Comparison of ENCODE assay signal across 8 cellular contexts in genomic region chr17:39754161-39754957, GRCh38. TPM values are rescaled to one million over a fixed set of nuclear protein-coding genes. Genes with fewer than 3 reads are reported as not detected.
A peak's percentile ranks its signal among the peaks of the same experiment; 100 is the strongest.
DNase-seq lines count a peak whose midpoint lies in the region; ATAC-seq and TF ChIP-seq lines count a peak whose summit lies in the region.

No MANE protein-coding gene starts in this region.

- H3K27me3 ChIP-seq in esophagus squamous epithelium: no peaks in the 10 kb centered on the region

- peak overlapping the region; percentile 86 to 94 (median 90) for H3K4me3 Mint-ChIP-seq in IgD-negative memory B cell
- peak overlapping the region; percentile 83 to 94 (median 90) for H3K4me3 Mint-ChIP-seq in naive B cell
- peak overlapping the region; percentile 71 for H3K4me3 Mint-ChIP-seq in stimulated activated effector memory CD8-positive, alpha-beta T cell treated with anti-CD3 and anti-CD28 coated beads, Interleukin-12 subunit alpha, Interleukin-12 subunit beta, amount 100 ng/mL, for 72 hours

- WGBS in esophagus squamous epithelium, 2 donors: 0% methylated on average over 17 of the region's 91 CpGs; no CpG with 5 or more reads in 1 of the 2 donors

- TF ChIP-seq CTCF in esophagus squamous epithelium (IDR thresholded peaks at IDR 0.05): peak; percentile 96 to 100 (median 99)

- H3K4me1 Mint-ChIP-seq in IgD-negative memory B cell (peaks cover 43 to 52% (median 45%) of the 10 kb centered on the region in 3 donors), naive B cell (peaks cover 56 to 73% (median 66%) of the 10 kb centered on the region in 3 donors)
- peaks cover 71% of the 10 kb centered on the region for H3K4me1 Mint-ChIP-seq in stimulated activated effector memory CD8-positive, alpha-beta T cell treated with anti-CD3 and anti-CD28 coated beads, Interleukin-12 subunit alpha, Interleukin-12 subunit beta, amount 100 ng/mL, for 72 hours

- peaks cover 20 to 44% (median 22%) of the 10 kb centered on the region in 3 donors for H3K4me1 ChIP-seq in esophagus squamous epithelium

- H3K27me3 Mint-ChIP-seq in IgD-negative memory B cell (peaks cover 2% of the 10 kb centered on the region), naive B cell (no peaks in the 10 kb centered on the region)

- ATAC-seq in GM21576 (IDR thresholded peaks at IDR 0.05; ENCODE audit: unreplicated experiment) (peak; percentile 52), naive B cell (ENCODE audit: low read depth in 2 of 2) (peak; percentile 73 to 74)
- ATAC-seq in stimulated activated effector memory CD8-positive, alpha-beta T cell treated with anti-CD3 and anti-CD28 coated beads, Interleukin-12 subunit alpha, Interleukin-12 subunit beta, amount 100 ng/mL, for 72 hours: peak; percentile 83

- TF ChIP-seq POLR2A in esophagus squamous epithelium (IDR thresholded peaks at IDR 0.05): peak in 2 of 4 donors; percentile 67 to 83

- H3K9me3 Mint-ChIP-seq in IgD-negative memory B cell (no peaks in the 10 kb centered on the region), naive B cell (peaks cover 0 to under 1% (median 0%) of the 10 kb centered on the region in 7 donors)
- no peaks in the 10 kb centered on the region for H3K9me3 Mint-ChIP-seq in stimulated activated effector memory CD8-positive, alpha-beta T cell treated with anti-CD3 and anti-CD28 coated beads, Interleukin-12 subunit alpha, Interleukin-12 subunit beta, amount 100 ng/mL, for 72 hours

- peak; percentile 86 for DNase-seq in DMS79 (lab: John Stamatoyannopoulos, UW)
- DNase-seq in activated T-cell treated with anti-CD3 and anti-CD28 coated beads, Interleukin-2, amount 50 U/mL, for 48 hours: peak; percentile 96 to 98
- DNase-seq in esophagus squamous epithelium (lab: John Stamatoyannopoulos, UW): peak; percentile 73
- DNase-seq in naive B cell: peak; percentile 100
- DNase-seq in stimulated activated effector memory CD8-positive, alpha-beta T cell treated with anti-CD3 and anti-CD28 coated beads, Interleukin-12 subunit alpha, Interleukin-12 subunit beta, amount 100 ng/mL, for 72 hours (ENCODE audit: low spot score in 2 of 2): peak; percentile 98

- H3K9me3 ChIP-seq in esophagus squamous epithelium: no peaks in the 10 kb centered on the region

- H3K4me3 ChIP-seq in esophagus squamous epithelium: peak overlapping the region; percentile 40 to 85 (median 73)

- H3K27ac Mint-ChIP-seq in IgD-negative memory B cell: peak overlapping the region; percentile 98 to 100 (median 100)
- H3K27ac Mint-ChIP-seq in naive B cell: peak overlapping the region; percentile 99 to 100 (median 100)
- peak overlapping the region; percentile 90 for H3K27ac Mint-ChIP-seq in stimulated activated effector memory CD8-positive, alpha-beta T cell treated with anti-CD3 and anti-CD28 coated beads, Interleukin-12 subunit alpha, Interleukin-12 subunit beta, amount 100 ng/mL, for 72 hours

- H3K36me3 Mint-ChIP-seq in IgD-negative memory B cell: peaks cover 8% of the 10 kb centered on the region
- no peaks in the 10 kb centered on the region for H3K36me3 Mint-ChIP-seq in naive B cell
- peaks cover 54% of the 10 kb centered on the region for H3K36me3 Mint-ChIP-seq in stimulated activated effector memory CD8-positive, alpha-beta T cell treated with anti-CD3 and anti-CD28 coated beads, Interleukin-12 subunit alpha, Interleukin-12 subunit beta, amount 100 ng/mL, for 72 hours

- intact Hi-C loops in esophagus squamous epithelium (cut with DNase I): no loop called here

- no peaks in the 10 kb centered on the region for H3K36me3 ChIP-seq in esophagus squamous epithelium

- H3K27ac ChIP-seq in esophagus squamous epithelium: peak overlapping the region; percentile 83 to 95 (median 92)

TF ChIP-seq in PFSK-1, 5 proteins besides CTCF, POLR2A, EP300 and RAD21:
- TF ChIP-seq FOXP2 (optimal IDR thresholded peaks at IDR 0.05; ENCODE audit: borderline replicate concordance, extremely low read depth, extremely low read length, insufficient read depth) (peak; percentile 70), TAF1 (IDR thresholded peaks at IDR 0.05; ENCODE audit: borderline replicate concordance, insufficient read depth, low read length) (peak; percentile 55; the same call in 1 of the 2 replicates), REST (IDR thresholded peaks at IDR 0.05; ENCODE audit: insufficient read depth in 1 of 2, low read depth in 2 of 2, low read length in 2 of 2) (peak in 1 of 2 experiments; percentile 45; a peak in 1 of 4 replicates), POLR2AphosphoS5 (IDR thresholded peaks at IDR 0.05; ENCODE audit: low read depth, low read length) (no peak; the same call in 1 of the 2 replicates), SIN3A (IDR thresholded peaks at IDR 0.05; ENCODE audit: borderline replicate concordance, insufficient read depth, low read length) (0 out of 2 replicates have a peak, but pooled peaks have one; percentile 51)

RNA-seq across cellular contexts. Expression of gene GRB7, which starts 16.6 kb away (rescaled TPM):
- not detected for polyA plus RNA-seq in IgD-negative memory B cell
- 0.69 TPM for polyA plus RNA-seq in PFSK-1 (2012; ENCODE audit: insufficient read length, low read depth)
- total RNA-seq in esophagus squamous epithelium: 10 to 100 TPM; 25.1 to 62.1 (median 55.9) TPM
- under 1 TPM in 3 of 6 donors, not detected in 3; 0.23 to 0.65 (median 0.29) TPM for polyA plus RNA-seq in naive B cell (ENCODE audit: low read depth in 6 of 6)

RNA-seq across cellular contexts. Expression of gene MIEN1, which starts 24.0 kb away (rescaled TPM):
- polyA plus RNA-seq in IgD-negative memory B cell (113 TPM), naive B cell (ENCODE audit: low read depth in 6 of 6) (100 to 1,000 TPM in 5 of 6 donors, 10 to 100 TPM in 1; 99.3 to 135 (median 123) TPM)
- polyA plus RNA-seq in PFSK-1 (2012; ENCODE audit: insufficient read length, low read depth): 145 TPM
- total RNA-seq in esophagus squamous epithelium: 10 to 100 TPM; 44.4 to 55.2 (median 53.2) TPM

RNA-seq across cellular contexts. Expression of gene ERBB2, which starts 54.5 kb away (rescaled TPM):
- polyA plus RNA-seq in IgD-negative memory B cell (0.79 TPM), naive B cell (ENCODE audit: low read depth in 6 of 6) (1 to 10 TPM in 3 of 6 donors, under 1 TPM in 3; 0.20 to 3.0 (median 1.1) TPM)
- polyA plus RNA-seq in PFSK-1 (2012; ENCODE audit: insufficient read length, low read depth): 19.0 TPM
- 100 to 1,000 TPM in 1 of 4 donors, 10 to 100 TPM in 3; 75.2 to 170 (median 86.5) TPM for total RNA-seq in esophagus squamous epithelium

Comparison
In these comparisons a context has a peak if more than half of its experiments do, and no peak if none do; other contexts are left out.
1. Peak in every context shown above with its lines: DNase-seq, ATAC-seq, H3K4me3 ChIP-seq and H3K27ac ChIP-seq.